In genomic region chr15:98671060-98672008, GRCh38 we compare ENCODE assay signal across 10 cellular contexts. TPM values are rescaled to one million over a fixed set of nuclear protein-coding genes. Genes with fewer than 3 reads are reported as not detected.
DNase-seq lines count a peak whose midpoint lies in the region; ATAC-seq, FAIRE-seq and TF ChIP-seq lines count a peak whose summit lies in the region.
"Had no signal": no experiment of that assay in that cellular context is flagged by ENCODE, and none has a peak within 500 bp of the region (broad histone marks: within the 10 kb centered on the region; RNA-seq: fewer than 3 reads in every experiment).

No MANE protein-coding gene starts in this region.

- H3K27me3 Mint-ChIP-seq in neural crest cell (ENCODE audit: low read depth): no peaks in the 10 kb centered on the region

- ATAC-seq in GM18870 (IDR thresholded peaks at IDR 0.05; ENCODE audit: unreplicated experiment) (no peak), HG03354 (IDR thresholded peaks at IDR 0.05; ENCODE audit: poor library complexity, severe bottlenecking, unreplicated experiment) (no peak)
- ATAC-seq: activated T-cell treated with anti-CD3 and anti-CD28 coated beads, Interleukin-2, amount 50 U/mL, for 4 hours had no signal

- H3K36me3 Mint-ChIP-seq in neural crest cell (ENCODE audit: low read depth): peaks cover 3% of the 10 kb centered on the region

- H3K4me3 ChIP-seq in SJSA1: no peak overlapping the region

- H3K4me1 ChIP-seq in SJSA1 (replicated peaks): peaks cover 49% of the 10 kb centered on the region

- peak; percentile 20 for DNase-seq in ACHN
- peak in 1 of 2 experiments; percentile 86 for DNase-seq in SJSA1 (ENCODE audit: low read depth in 1 of 2, low spot score in 2 of 2)
- peak; percentile 78 for DNase-seq in fibroblast of peridontal ligament (ENCODE audit: extremely low read depth)
- DNase-seq in neural crest cell (ENCODE audit: low read depth, low spot score): no peak
- DNase-seq in frontal cortex (ENCODE audit: low spot score in 2 of 2): no peak
- DNase-seq in GF-D8 (lab: John Stamatoyannopoulos, UW): no peak
- DNase-seq: activated T-cell treated with anti-CD3 and anti-CD28 coated beads, Interleukin-2, amount 50 U/mL, for 4 hours; NCI-H1105 had no signal

- no peak overlapping the region for H3K27ac Mint-ChIP-seq in neural crest cell (ENCODE audit: unreplicated experiment)

- H3K4me1 Mint-ChIP-seq in neural crest cell: peaks cover 65% of the 10 kb centered on the region

- peak overlapping the region; percentile 73 for H3K27ac ChIP-seq in SJSA1

- H3K9me3 Mint-ChIP-seq in neural crest cell: no peaks in the 10 kb centered on the region
- H3K9me3 Mint-ChIP-seq: activated T-cell treated with anti-CD3 and anti-CD28 coated beads, Interleukin-2, amount 50 U/mL, for 4 hours had no signal

- peak overlapping the region; percentile 50 for H3K4me3 Mint-ChIP-seq in neural crest cell
- H3K4me3 Mint-ChIP-seq: activated T-cell treated with anti-CD3 and anti-CD28 coated beads, Interleukin-2, amount 50 U/mL, for 4 hours had no signal

- H3K9me3 ChIP-seq in SJSA1 (replicated peaks): no peaks in the 10 kb centered on the region

- no peaks in the 10 kb centered on the region for H3K27me3 ChIP-seq in SJSA1 (replicated peaks)

- in situ Hi-C loops in ACHN (cut with HindIII; ENCODE audit: low pct_ligation_motif_present, low pct_unique_long_range_greater_than_20kb, low sequenced_read_pairs): no loop called here

- H3K36me3 ChIP-seq in SJSA1: no peaks in the 10 kb centered on the region

- TF ChIP-seq CTCF in neural crest cell (conservative IDR thresholded peaks at IDR 0.05): no peak

- no peak for FAIRE-seq in frontal cortex (lab: Jason Lieb, UNC)

RNA-seq across cellular contexts. Expression of gene IGF1R, which starts 23.0 kb away (rescaled TPM):
- 7.8 and 14.1 TPM in 2 replicates for total RNA-seq in SJSA1 (2014; rRNA removed; shearing (Covaris generic))
- total RNA-seq in neural crest cell (67.6 and 70.3 TPM in 2 replicates), frontal cortex (28.1 TPM)

Comparison
In these comparisons a context has a peak if more than half of its experiments do, and no peak if none do; other contexts are left out.
1. DNase-seq: peak in ACHN (single experiment) and fibroblast of peridontal ligament (single experiment); none in neural crest cell (single experiment), frontal cortex (0 of 2) and GF-D8 (single experiment).